In the genomic region with DNA sequence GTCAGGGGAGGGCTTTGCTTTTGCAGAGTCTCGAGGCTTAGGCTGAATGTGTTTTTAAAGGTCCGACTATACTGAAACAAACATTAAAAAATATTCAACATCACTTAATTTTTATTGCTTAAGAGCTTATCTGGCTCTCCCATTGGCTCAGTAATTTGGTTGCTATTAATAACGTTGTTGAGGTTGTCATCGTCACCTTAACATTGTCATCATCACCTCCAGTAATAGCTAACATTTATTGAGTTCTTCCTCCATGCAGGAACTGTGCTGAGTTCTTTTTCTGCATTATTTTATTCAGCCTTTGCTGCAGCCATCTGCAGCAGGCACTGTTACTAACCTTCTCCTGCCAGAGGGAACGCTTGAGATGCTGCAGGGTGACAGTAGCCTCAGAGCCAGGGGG, we compare ENCODE assay signal across 1 cellular context.
TF ChIP-seq lines count a peak whose summit lies in the region.

No MANE protein-coding gene starts in this region.

TF ChIP-seq in K562, 482 proteins besides CTCF, POLR2A, EP300 and RAD21 (continued from another document):
- TF ChIP-seq, protein P1, sequence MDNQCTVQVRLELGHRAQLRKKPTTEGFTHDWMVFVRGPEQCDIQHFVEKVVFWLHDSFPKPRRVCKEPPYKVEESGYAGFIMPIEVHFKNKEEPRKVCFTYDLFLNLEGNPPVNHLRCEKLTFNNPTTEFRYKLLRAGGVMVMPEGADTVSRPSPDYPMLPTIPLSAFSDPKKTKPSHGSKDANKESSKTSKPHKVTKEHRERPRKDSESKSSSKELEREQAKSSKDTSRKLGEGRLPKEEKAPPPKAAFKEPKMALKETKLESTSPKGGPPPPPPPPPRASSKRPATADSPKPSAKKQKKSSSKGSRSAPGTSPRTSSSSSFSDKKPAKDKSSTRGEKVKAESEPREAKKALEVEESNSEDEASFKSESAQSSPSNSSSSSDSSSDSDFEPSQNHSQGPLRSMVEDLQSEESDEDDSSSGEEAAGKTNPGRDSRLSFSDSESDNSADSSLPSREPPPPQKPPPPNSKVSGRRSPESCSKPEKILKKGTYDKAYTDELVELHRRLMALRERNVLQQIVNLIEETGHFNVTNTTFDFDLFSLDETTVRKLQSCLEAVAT (IDR thresholded peaks at IDR 0.05) = no peak
- no peak for TF ChIP-seq BCOR (IDR thresholded peaks at IDR 0.05)
- TF ChIP-seq CEBPB (tag; IDR thresholded peaks at IDR 0.05) = 0 out of 2 replicates have a peak, but pooled peaks have one; percentile 13
